9 cellular contexts compared by ENCODE assay signal in genomic region chr11:118913411-118914125, GRCh38. TPM values are rescaled to one million over a fixed set of nuclear protein-coding genes. Genes with fewer than 3 reads are reported as not detected.
DNase-seq lines count a peak whose midpoint lies in the region; ATAC-seq, FAIRE-seq and TF ChIP-seq lines count a peak whose summit lies in the region.
"Had no signal": no experiment of that assay in that cellular context is flagged by ENCODE, and none has a peak within 500 bp of the region (broad histone marks: within the 10 kb centered on the region; RNA-seq: fewer than 3 reads in every experiment).

No MANE protein-coding gene starts in this region.

- H3F3A ChIP-seq in smooth muscle cell (ENCODE audit: low read depth) = peaks cover 50% of the 10 kb centered on the region

- peak overlapping the region; percentile 99 for H3K27ac Mint-ChIP-seq in activated T-cell treated with anti-CD3 and anti-CD28 coated beads, Interleukin-2, amount 50 U/mL, for 24 hours
- H3K27ac Mint-ChIP-seq in progenitor cell of endocrine pancreas = no peak overlapping the region

- H3K36me3 ChIP-seq in left ventricle myocardium inferior (no peaks in the 10 kb centered on the region), smooth muscle cell (ENCODE audit: low read depth) (no peaks in the 10 kb centered on the region)

- FAIRE-seq in HTR-8/SVneo (lab: Jason Lieb, UNC) = peak; percentile 68

- H3K4me1 ChIP-seq in left ventricle myocardium inferior (peaks cover 100% of the 10 kb centered on the region), smooth muscle cell (ENCODE audit: low read depth) (peaks cover 87% of the 10 kb centered on the region)

- DNase-seq in HTR-8/SVneo (ENCODE audit: insufficient read length, low spot score) (no peak), left ventricle myocardium inferior (peak; percentile 29), smooth muscle cell (lab: John Stamatoyannopoulos, UW; ENCODE audit: unreplicated experiment) (no peak), foreskin fibroblast (no peak), NCI-H128 (lab: John Stamatoyannopoulos, UW; ENCODE audit: unreplicated experiment) (no peak), progenitor cell of endocrine pancreas (ENCODE audit: low spot score, unreplicated experiment) (no peak)
- peak; percentile 60 for DNase-seq in activated T-cell treated with anti-CD3 and anti-CD28 coated beads, Interleukin-2, amount 50 U/mL, for 24 hours

- peak overlapping the region; percentile 94 for H3K9ac ChIP-seq in smooth muscle cell (ENCODE audit: low read depth)

- TF ChIP-seq CTCF in left ventricle myocardium inferior (IDR thresholded peaks at IDR 0.05; ENCODE audit: borderline replicate concordance) = no peak
- TF ChIP-seq CTCF in smooth muscle cell (IDR thresholded peaks at IDR 0.05; ENCODE audit: borderline replicate concordance, insufficient read depth, poor library complexity, severe bottlenecking) = no peak
- no peak for TF ChIP-seq CTCF in foreskin fibroblast (IDR thresholded peaks at IDR 0.05; ENCODE audit: low read depth, low read length)
- TF ChIP-seq CTCF in progenitor cell of endocrine pancreas (IDR thresholded peaks at IDR 0.05; ENCODE audit: unreplicated experiment) = no peak

- peak overlapping the region; percentile 63 for H3K4me3 ChIP-seq in left ventricle myocardium inferior
- H3K4me3 ChIP-seq in smooth muscle cell = no peak overlapping the region
- H3K4me3 ChIP-seq in foreskin fibroblast (ENCODE audit: low read depth in 1 of 2, low read length in 2 of 2) = no peak overlapping the region

- H3K27me3 Mint-ChIP-seq in activated T-cell treated with anti-CD3 and anti-CD28 coated beads, Interleukin-2, amount 50 U/mL, for 24 hours = no peaks in the 10 kb centered on the region
- no peaks in the 10 kb centered on the region for H3K27me3 Mint-ChIP-seq in progenitor cell of endocrine pancreas

- peak overlapping the region; percentile 96 for H3K27ac ChIP-seq in left ventricle myocardium inferior (replicated peaks)
- H3K27ac ChIP-seq in smooth muscle cell (ENCODE audit: low read depth) = peak overlapping the region; percentile 100

- peaks cover 5% of the 10 kb centered on the region for H4K20me1 ChIP-seq in smooth muscle cell (ENCODE audit: low read depth)

- WGBS in smooth muscle cell (ENCODE audit: low lambda C conversion rate) = 57% methylated on average over 6 of the region's 9 CpGs

- H2AFZ ChIP-seq in smooth muscle cell (ENCODE audit: low read depth) = no peak overlapping the region

- no peak for ATAC-seq in GM21786 (IDR thresholded peaks at IDR 0.05; ENCODE audit: unreplicated experiment)

- peak overlapping the region; percentile 79 for H3K4me2 ChIP-seq in smooth muscle cell

- no peaks in the 10 kb centered on the region for H3K9me3 Mint-ChIP-seq in activated T-cell treated with anti-CD3 and anti-CD28 coated beads, Interleukin-2, amount 50 U/mL, for 24 hours
- no peaks in the 10 kb centered on the region for H3K9me3 Mint-ChIP-seq in progenitor cell of endocrine pancreas (ENCODE audit: low read depth)

- peaks cover 86% of the 10 kb centered on the region for H3K4me1 Mint-ChIP-seq in activated T-cell treated with anti-CD3 and anti-CD28 coated beads, Interleukin-2, amount 50 U/mL, for 24 hours (ENCODE audit: low read depth)
- peaks cover 55% of the 10 kb centered on the region for H3K4me1 Mint-ChIP-seq in progenitor cell of endocrine pancreas (ENCODE audit: low read depth)

- peak overlapping the region; percentile 78 for H3K4me3 Mint-ChIP-seq in activated T-cell treated with anti-CD3 and anti-CD28 coated beads, Interleukin-2, amount 50 U/mL, for 24 hours
- H3K4me3 Mint-ChIP-seq in progenitor cell of endocrine pancreas (ENCODE audit: low read depth) = no peak overlapping the region

- H3K9me3 ChIP-seq in left ventricle myocardium inferior (replicated peaks) (no peaks in the 10 kb centered on the region), smooth muscle cell (replicated peaks; ENCODE audit: low read depth) (no peaks in the 10 kb centered on the region)

- H3K27me3 ChIP-seq in left ventricle myocardium inferior (ENCODE audit: low read depth) (no peaks in the 10 kb centered on the region), smooth muscle cell (ENCODE audit: low read depth) (no peaks in the 10 kb centered on the region)

- H3K36me3 Mint-ChIP-seq in activated T-cell treated with anti-CD3 and anti-CD28 coated beads, Interleukin-2, amount 50 U/mL, for 24 hours (ENCODE audit: low read depth) = peaks cover 12% of the 10 kb centered on the region
- H3K36me3 Mint-ChIP-seq in progenitor cell of endocrine pancreas (ENCODE audit: insufficient read depth) = no peaks in the 10 kb centered on the region

- intact Hi-C loops in left ventricle myocardium inferior (cut with micrococcal nuclease) = no loop called here

- H3K79me2 ChIP-seq in smooth muscle cell (ENCODE audit: low read depth) = peaks cover 51% of the 10 kb centered on the region

RNA-seq across cellular contexts. Expression of gene BCL9L, which starts 12.2 kb away (rescaled TPM):
- total RNA-seq in left ventricle myocardium inferior = 43.8 TPM
- 10.5 and 10.8 TPM in 2 replicates for total RNA-seq in smooth muscle cell
- polyA plus RNA-seq in smooth muscle cell = 11.4 and 19.0 TPM in 2 replicates
- 26.4 and 30.3 TPM in 2 replicates for total RNA-seq in progenitor cell of endocrine pancreas

RNA-seq across cellular contexts. Expression of gene CXCR5, which starts 29.9 kb away (rescaled TPM):
- total RNA-seq in left ventricle myocardium inferior (not detected), smooth muscle cell (not detected in 2 replicates), progenitor cell of endocrine pancreas (not detected in 2 replicates)
- 1.6 TPM in 1 of 2 replicates, not detected in the other for polyA plus RNA-seq in smooth muscle cell

RNA-seq across cellular contexts. Expression of gene UPK2, which starts 42.5 kb away (rescaled TPM):
- total RNA-seq in left ventricle myocardium inferior (not detected), smooth muscle cell (not detected in 2 replicates), progenitor cell of endocrine pancreas (0.41 TPM in 1 of 2 replicates, not detected in the other)
- 1.4 and 2.5 TPM in 2 replicates for polyA plus RNA-seq in smooth muscle cell
- total RNA-seq: NCI-H460 had no signal

RNA-seq across cellular contexts. Expression of gene FOXR1, which starts 58.0 kb away (rescaled TPM):
- not detected for total RNA-seq in left ventricle myocardium inferior
- not detected in 2 replicates for total RNA-seq in smooth muscle cell
- polyA plus RNA-seq in smooth muscle cell = not detected in 2 replicates
- total RNA-seq in progenitor cell of endocrine pancreas = not detected in 2 replicates
- total RNA-seq: NCI-H460 had no signal

Comparison
In these comparisons a context has a peak if more than half of its experiments do, and no peak if none do; other contexts are left out.
1. DNase-seq: peak in activated T-cell treated with anti-CD3 and anti-CD28 coated beads, Interleukin-2, amount 50 U/mL, for 24 hours (single experiment) and left ventricle myocardium inferior (single experiment); none in HTR-8/SVneo (single experiment), smooth muscle cell (single experiment), foreskin fibroblast (0 of 2), NCI-H128 (single experiment) and progenitor cell of endocrine pancreas (single experiment).